8 cellular contexts compared by ENCODE assay signal in genomic region chr6:159716247-159717086, GRCh38. TPM values are rescaled to one million over a fixed set of nuclear protein-coding genes. Genes with fewer than 3 reads are reported as not detected.
DNase-seq lines count a peak whose midpoint lies in the region; TF ChIP-seq lines count a peak whose summit lies in the region.

No MANE protein-coding gene starts in this region.

- WGBS in adipose tissue, 3 donors: 44 to 62% (median 45%) methylated on average over 5 of the region's 5 CpGs
- 60% methylated on average over 5 of the region's 5 CpGs for WGBS in smooth muscle cell (ENCODE audit: low lambda C conversion rate)

- H3K36me3 ChIP-seq in left ventricle myocardium inferior: no peaks in the 10 kb centered on the region
- H3K36me3 ChIP-seq in smooth muscle cell (ENCODE audit: low read depth): no peaks in the 10 kb centered on the region
- H3K36me3 ChIP-seq in OCI-LY7 (ENCODE audit: insufficient read depth, low read length): no peaks in the 10 kb centered on the region

- intact Hi-C loops in left ventricle myocardium inferior (cut with micrococcal nuclease) (no loop called here), OCI-LY7 (cut with micrococcal nuclease; ENCODE audit: unreplicated experiment) (no loop called here)

- peak overlapping the region; percentile 47 for H3K9ac ChIP-seq in smooth muscle cell (ENCODE audit: low read depth)

- peak overlapping the region; percentile 39 for H3K4me3 ChIP-seq in left ventricle myocardium inferior
- H3K4me3 ChIP-seq in smooth muscle cell: no peak overlapping the region
- no peak overlapping the region for H3K4me3 ChIP-seq in OCI-LY7 (ENCODE audit: low read depth, low read length, poor library complexity, severe bottlenecking)

- peaks cover 8% of the 10 kb centered on the region for H3F3A ChIP-seq in smooth muscle cell (ENCODE audit: low read depth)

- H2AFZ ChIP-seq in smooth muscle cell (ENCODE audit: low read depth) (no peak overlapping the region), OCI-LY7 (ENCODE audit: low read length) (no peak overlapping the region)

- H3K9me2 ChIP-seq in OCI-LY7 (ENCODE audit: insufficient read depth, low read length): no peaks in the 10 kb centered on the region

- H3K4me2 ChIP-seq in smooth muscle cell: peak overlapping the region; percentile 42
- no peak overlapping the region for H3K4me2 ChIP-seq in OCI-LY7 (ENCODE audit: low read length)

- BruUV-seq in OCI-LY7 (replicated peaks; lab: Mats Ljungman, UMichigan): no TSS peak

- POLR2A ChIA-PET in OCI-LY7 (lab: Charles Lee): interaction anchor here (0.7 to 1.2 kb wide), 3 partner anchors 18 to 189 kb away, joined by 3 to 6 read pairs (median 4); no protein-coding TSS in a partner anchor

- H4K20me1 ChIP-seq in smooth muscle cell (ENCODE audit: low read depth) (peaks cover 4% of the 10 kb centered on the region), OCI-LY7 (ENCODE audit: insufficient read depth, low read length) (peaks cover 4% of the 10 kb centered on the region; the same call in 1 of the 2 replicates)

- peak; percentile 98 for DNase-seq in HCEC 1CT
- DNase-seq in left ventricle myocardium inferior: no peak
- no peak for DNase-seq in smooth muscle cell (lab: John Stamatoyannopoulos, UW; ENCODE audit: unreplicated experiment)
- no peak for DNase-seq in activated gamma-delta T cell (lab: John Stamatoyannopoulos, UW)
- DNase-seq in NCI-H146 treated with DMSO at 0.1 percent for 48 hours (lab: John Stamatoyannopoulos, UW; ENCODE audit: unreplicated experiment): no peak
- no peak for DNase-seq in OCI-LY7 (ENCODE audit: low spot score)
- DNase-seq in activated CD4-positive, alpha-beta T cell treated with anti-CD3 and anti-CD28 coated beads, Interleukin-2, amount 50 U/mL, for 1 hour: no peak

- peaks cover 8% of the 10 kb centered on the region for H3K79me2 ChIP-seq in smooth muscle cell (ENCODE audit: low read depth)
- no peaks in the 10 kb centered on the region for H3K79me2 ChIP-seq in OCI-LY7 (ENCODE audit: insufficient read depth, low read depth, low read length)

- H3K9me3 ChIP-seq in left ventricle myocardium inferior (replicated peaks) (no peaks in the 10 kb centered on the region), smooth muscle cell (replicated peaks; ENCODE audit: low read depth) (no peaks in the 10 kb centered on the region), OCI-LY7 (ENCODE audit: low read length) (no peaks in the 10 kb centered on the region)

- TF ChIP-seq CTCF in left ventricle myocardium inferior (IDR thresholded peaks at IDR 0.05; ENCODE audit: borderline replicate concordance): no peak
- no peak for TF ChIP-seq CTCF in smooth muscle cell (IDR thresholded peaks at IDR 0.05; ENCODE audit: borderline replicate concordance, insufficient read depth, poor library complexity, severe bottlenecking)
- no peak for TF ChIP-seq CTCF in OCI-LY7 (conservative IDR thresholded peaks at IDR 0.05; ENCODE audit: low read length)

- H3K27ac ChIP-seq in adipose tissue (ENCODE audit: low read depth, low read length) (peak overlapping the region; percentile 91), left ventricle myocardium inferior (replicated peaks) (peak overlapping the region; percentile 80), smooth muscle cell (ENCODE audit: low read depth) (peak overlapping the region; percentile 75), OCI-LY7 (ENCODE audit: low read depth, low read length, poor library complexity, severe bottlenecking) (no peak overlapping the region)

- H3K4me1 ChIP-seq in left ventricle myocardium inferior: peaks cover 41% of the 10 kb centered on the region
- H3K4me1 ChIP-seq in smooth muscle cell (ENCODE audit: low read depth): peaks cover 11% of the 10 kb centered on the region
- H3K4me1 ChIP-seq in OCI-LY7 (ENCODE audit: insufficient read depth, low read length, poor library complexity, severe bottlenecking): no peaks in the 10 kb centered on the region

- H3K27me3 ChIP-seq in left ventricle myocardium inferior (ENCODE audit: low read depth) (no peaks in the 10 kb centered on the region), smooth muscle cell (ENCODE audit: low read depth) (no peaks in the 10 kb centered on the region)

- CTCF ChIA-PET in OCI-LY7 (lab: Charles Lee; ENCODE audit: unreplicated experiment): no interaction called here

RNA-seq across cellular contexts. Expression of gene WTAP, which starts 10.8 kb away (rescaled TPM):
- polyA plus RNA-seq in adipose tissue (10 to 100 TPM; 36.9 to 99.5 (median 96.0) TPM), smooth muscle cell (39.4 and 56.8 TPM in 2 replicates)
- total RNA-seq in left ventricle myocardium inferior (47.5 TPM), smooth muscle cell (90.2 and 94.1 TPM in 2 replicates), OCI-LY7 (2022) (115 and 117 TPM in 2 replicates)
- 93.3 and 99.3 TPM in 2 replicates for total RNA-seq in OCI-LY7 (2014; rRNA removed; shearing (Covaris generic))

RNA-seq across cellular contexts. Expression of gene SOD2, which starts 23.4 kb away (rescaled TPM):
- polyA plus RNA-seq in adipose tissue (1,000 to 10,000 TPM in 1 of 3 donors, 100 to 1,000 TPM in 2; 315 to 1,671 (median 608) TPM), smooth muscle cell (53.2 and 72.0 TPM in 2 replicates)
- total RNA-seq in left ventricle myocardium inferior (1,000 TPM), smooth muscle cell (68.4 and 69.4 TPM in 2 replicates), OCI-LY7 (2022) (49.2 and 51.8 TPM in 2 replicates)
- total RNA-seq in OCI-LY7 (2014; rRNA removed; shearing (Covaris generic)): 29.7 and 36.4 TPM in 2 replicates

RNA-seq across cellular contexts. Expression of gene ACAT2, which starts 45.4 kb away (rescaled TPM):
- polyA plus RNA-seq in adipose tissue: 10 to 100 TPM in 2 of 3 donors, 1 to 10 TPM in 1; 9.9 to 18.8 (median 16.9) TPM
- 5.2 TPM for total RNA-seq in left ventricle myocardium inferior
- total RNA-seq in smooth muscle cell: 21.5 and 25.3 TPM in 2 replicates
- polyA plus RNA-seq in smooth muscle cell: 51.0 and 82.5 TPM in 2 replicates
- 39.4 and 42.4 TPM in 2 replicates for total RNA-seq in OCI-LY7 (2014; rRNA removed; shearing (Covaris generic))
- 90.1 and 110 TPM in 2 replicates for total RNA-seq in OCI-LY7 (2022)

Comparison
In these comparisons a context has a peak if more than half of its experiments do, and no peak if none do; other contexts are left out.
1. RNA of gene SOD2, which starts 23.4 kb away (total RNA-seq): 1,000 TPM in left ventricle myocardium inferior (single experiment); 68.4 to 69.4 TPM in smooth muscle cell and 29.7 to 51.8 TPM in OCI-LY7; every median in the first group is over 10 times any median in the second.